19 cellular contexts compared by ENCODE assay signal in genomic region chr21:25984538-25984937, GRCh38.
"Had no signal": no experiment of that assay in that cellular context is flagged by ENCODE, and none has a peak within 500 bp of the region (broad histone marks: within the 10 kb centered on the region; RNA-seq: fewer than 3 reads in every experiment).

No MANE protein-coding gene starts in this region.

- H3K27ac ChIP-seq: left lung, psoas muscle, stomach, suprapubic skin, thyroid gland had no signal

- ATAC-seq: effector memory CD8-positive, alpha-beta T cell; natural killer cell treated with Interleukin-12 subunit alpha and Interleukin-12 subunit beta and Interleukin-15 and Interleukin-18, amount 100 ng/mL, for 72 hours; psoas muscle; stimulated activated naive B cell treated with anti-CD40 and anti-IgM and Interleukin-4, amounts not matched to agents 10 μg/mL and 1 μg/mL and 100 μg/mL, for 72 hours had no signal

- DNase-seq: effector memory CD8-positive, alpha-beta T cell; head of caudate nucleus; hypothalamus; islet precursor cell; left lung; mesenchymal stem cell; midbrain; occipital lobe; psoas muscle; retina; stimulated activated CD4-positive, alpha-beta T cell treated with anti-CD3 and anti-CD28 coated beads, Interleukin-2, amount 100 ng/mL, for 24 hours; stimulated activated CD4-positive, alpha-beta T cell treated with anti-CD3 and anti-CD28 coated beads, Interleukin-4, amount 100 ng/mL, for 4 hours; stimulated activated naive B cell treated with anti-CD40 and anti-IgM and Interleukin-4, amounts not matched to agents 10 μg/mL and 1 μg/mL and 100 μg/mL, for 72 hours; stomach; thyroid gland had no signal

- H3K27me3 ChIP-seq: left lung, stomach, suprapubic skin, thyroid gland had no signal

- FAIRE-seq: urothelium cell line had no signal

- H3K9me3 ChIP-seq: left lung, psoas muscle, stomach, suprapubic skin, thyroid gland had no signal

- H3K4me1 ChIP-seq: left lung, suprapubic skin, thyroid gland had no signal

- H3K4me3 ChIP-seq: left lung, lung, psoas muscle, stomach, suprapubic skin, thyroid gland had no signal
